In the genomic region with DNA sequence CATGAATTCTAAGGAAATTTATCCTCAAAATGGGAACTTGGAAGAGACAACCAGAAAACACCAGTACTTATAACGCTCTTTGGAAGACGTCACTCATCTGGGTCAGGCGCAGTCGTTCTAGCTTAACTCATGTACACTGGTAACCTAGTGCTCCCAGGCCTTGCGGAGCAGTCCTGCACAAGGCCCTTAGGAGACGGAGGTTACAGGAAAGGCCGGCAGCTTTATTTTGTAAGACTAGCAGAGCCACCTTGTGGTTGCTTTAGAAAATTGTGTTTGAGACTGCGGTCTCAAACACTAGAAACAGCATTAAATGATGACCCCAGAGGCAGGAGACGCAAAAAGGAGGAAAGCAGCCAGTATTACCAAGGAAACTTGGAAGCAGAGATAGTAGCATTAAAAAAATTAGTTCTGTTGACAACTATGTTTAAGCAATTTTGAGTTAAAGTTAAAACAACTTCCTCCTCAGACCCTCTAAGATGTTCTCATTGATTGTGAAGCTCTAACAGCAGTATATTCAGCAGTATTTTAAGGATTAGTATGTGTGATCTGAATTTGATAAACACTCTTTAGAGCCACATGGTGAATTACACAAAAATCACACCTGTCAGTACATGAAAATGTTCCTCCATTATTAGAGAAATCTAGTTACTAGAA, we compare ENCODE assay signal across 8 cellular contexts.
DNase-seq lines count a peak whose midpoint lies in the region; ATAC-seq and TF ChIP-seq lines count a peak whose summit lies in the region.

No MANE protein-coding gene starts in this region.

- H3K4me3 ChIP-seq in BJ (ENCODE audit: low read depth, low read length) (no peak overlapping the region), WERI-Rb-1 (ENCODE audit: low read depth, low read length) (no peak overlapping the region)

- no peak for DNase-seq in BJ (ENCODE audit: low read depth)
- peak; percentile 12 for DNase-seq in GM19238 (ENCODE audit: insufficient read length, low spot score)
- peak; percentile 68 for DNase-seq in NCI-H2196 (lab: John Stamatoyannopoulos, UW; ENCODE audit: unreplicated experiment)
- DNase-seq in WERI-Rb-1, result peak; percentile 80
- DNase-seq in head of caudate nucleus, result peak in 35 of 42 donors; percentile 11 to 76 (median 44)
- peak; percentile 41 for DNase-seq in putamen (ENCODE audit: low spot score)
- DNase-seq in NCI-H128 (lab: John Stamatoyannopoulos, UW; ENCODE audit: unreplicated experiment), result no peak

- POLR2A ChIA-PET in BJ (lab: Charles Lee), result no interaction called here

- no peak overlapping the region for H3K27ac ChIP-seq in WERI-Rb-1

- ATAC-seq in HG03039 (IDR thresholded peaks at IDR 0.05; ENCODE audit: unreplicated experiment), result no peak

- no peaks in the 10 kb centered on the region for H3K9me3 ChIP-seq in WERI-Rb-1 (ENCODE audit: severe bottlenecking)

- intact Hi-C loops in head of caudate nucleus (cut with DNase I), result no loop called here

- CTCF ChIA-PET in BJ (lab: Yijun Ruan, JAX), result interaction anchor here (0.7 to 3.1 kb wide), 27 partner anchors 9 to 438 kb away, joined by 3 to 23 read pairs (median 4); a partner anchor contains a TSS

- H3K36me3 ChIP-seq in BJ (ENCODE audit: control insufficient read depth, insufficient read depth, low read length) (no peaks in the 10 kb centered on the region), WERI-Rb-1 (no peaks in the 10 kb centered on the region)

- H3K27me3 ChIP-seq in BJ (ENCODE audit: control insufficient read depth, insufficient read depth, low read length) (peaks cover 2% of the 10 kb centered on the region; the same call in 1 of the 2 replicates), WERI-Rb-1 (ENCODE audit: insufficient read depth, low read depth, severe bottlenecking) (no peaks in the 10 kb centered on the region)

- TF ChIP-seq CTCF in BJ (IDR thresholded peaks at IDR 0.05; ENCODE audit: insufficient read depth, low read depth, low read length), result peak; percentile 71
- TF ChIP-seq CTCF in WERI-Rb-1 (IDR thresholded peaks at IDR 0.05; ENCODE audit: low read depth, low read length), result peak; percentile 55

Comparison
In these comparisons a context has a peak if more than half of its experiments do, and no peak if none do; other contexts are left out.
1. DNase-seq: peak in GM19238 (single experiment), NCI-H2196 (single experiment), WERI-Rb-1 (single experiment), head of caudate nucleus (35 of 42) and putamen (single experiment); none in BJ (single experiment) and NCI-H128 (single experiment).